ENCODE assay signal across 18 cellular contexts in genomic region chr1:15429701-15430149, GRCh38. TPM values are rescaled to one million over a fixed set of nuclear protein-coding genes. Genes with fewer than 3 reads are reported as not detected.
DNase-seq lines count a peak whose midpoint lies in the region; ATAC-seq, FAIRE-seq and TF ChIP-seq lines count a peak whose summit lies in the region.
"Had no signal": no experiment of that assay in that cellular context is flagged by ENCODE, and none has a peak within 500 bp of the region (broad histone marks: within the 10 kb centered on the region; RNA-seq: fewer than 3 reads in every experiment).

No MANE protein-coding gene starts in this region.

- TF ChIP-seq CTCF in endothelial cell of umbilical vein (IDR thresholded peaks at IDR 0.05; ENCODE audit: extremely low read depth in 1 of 2, insufficient read depth in 1 of 2, low read depth in 1 of 2, low read length in 2 of 2) (no peak), psoas muscle (IDR thresholded peaks at IDR 0.05) (no peak)

- peaks cover 0 to 8% (median 0%) of the 10 kb centered on the region in 4 donors for H3K4me1 Mint-ChIP-seq in CD4-positive, alpha-beta memory T cell
- H3K4me1 Mint-ChIP-seq in natural killer cell treated with Interleukin-12 subunit alpha and Interleukin-12 subunit beta and Interleukin-15 and Interleukin-18, amount 100 ng/mL, for 72 hours (ENCODE audit: low read depth in 2 of 2) = peaks cover 24 to 27% of the 10 kb centered on the region in 2 donors

- H3K36me3 Mint-ChIP-seq in CD4-positive, alpha-beta memory T cell = peaks cover 12 to 41% of the 10 kb centered on the region in 2 donors
- no peaks in the 10 kb centered on the region for H3K36me3 Mint-ChIP-seq in natural killer cell treated with Interleukin-12 subunit alpha and Interleukin-12 subunit beta and Interleukin-15 and Interleukin-18, amount 100 ng/mL, for 72 hours

- POLR2A ChIA-PET in CD4-positive, alpha-beta memory T cell (lab: Charles Lee; ENCODE audit: partially characterized antibody) = interaction anchor here (4.1 kb wide), 1 partner anchor 106 kb away, joined by 21 read pairs; no protein-coding TSS in a partner anchor
- POLR2A ChIA-PET in endothelial cell of umbilical vein (lab: Charles Lee) = no interaction called here

- no peak overlapping the region for H3K4me3 ChIP-seq in CD4-positive, alpha-beta memory T cell (ENCODE audit: low read length in 2 of 2)
- H3K4me3 ChIP-seq in endothelial cell of umbilical vein (replicated peaks in 1 of 3; ENCODE audit: insufficient read depth in 1 of 3, low read depth in 1 of 3, low read length in 3 of 3) = no peak overlapping the region
- no peak overlapping the region for H3K4me3 ChIP-seq in psoas muscle

- H4K20me1 ChIP-seq in endothelial cell of umbilical vein (replicated peaks; ENCODE audit: control insufficient read depth, extremely low read depth, insufficient read depth, low read length) = no peaks in the 10 kb centered on the region

- no peaks in the 10 kb centered on the region for H3K4me1 ChIP-seq in CD4-positive, alpha-beta memory T cell (ENCODE audit: insufficient read depth, low read length)
- H3K4me1 ChIP-seq in endothelial cell of umbilical vein (ENCODE audit: control insufficient read depth, extremely low read depth, insufficient read depth, low read length) (no peaks in the 10 kb centered on the region), psoas muscle (no peaks in the 10 kb centered on the region)

- peaks cover 9% of the 10 kb centered on the region for H3K36me3 ChIP-seq in CD4-positive, alpha-beta memory T cell (ENCODE audit: insufficient read depth, low read length)
- H3K36me3 ChIP-seq in endothelial cell of umbilical vein (ENCODE audit: control insufficient read depth in 2 of 2, extremely low read depth in 1 of 2, insufficient read depth in 2 of 2, low read length in 2 of 2) (peaks cover 9 to 18% of the 10 kb centered on the region in 2 experiments), psoas muscle (ENCODE audit: insufficient read depth in 1 of 2, low read depth in 1 of 2) (no peaks in the 10 kb centered on the region)

- FAIRE-seq in endothelial cell of umbilical vein (lab: Jason Lieb, UNC) = no peak
- FAIRE-seq: frontal cortex, H54 had no signal

- no peaks in the 10 kb centered on the region for H3K9me3 ChIP-seq in CD4-positive, alpha-beta memory T cell (ENCODE audit: control insufficient read depth in 1 of 2, low read length in 2 of 2)
- H3K9me3 ChIP-seq in endothelial cell of umbilical vein (replicated peaks; ENCODE audit: control insufficient read depth, insufficient read depth, low read length) (no peaks in the 10 kb centered on the region), psoas muscle (no peaks in the 10 kb centered on the region)

- WGBS in psoas muscle, 3 donors = 86 to 89% (median 86%) methylated on average over 19 of the region's 19 CpGs

- no peak for DNase-seq in CD4-positive, alpha-beta memory T cell
- DNase-seq in RPMI7951 (ENCODE audit: low read depth) = peak; percentile 75
- DNase-seq in endothelial cell of umbilical vein (ENCODE audit: low read depth, low spot score) = no peak
- no peak for DNase-seq in natural killer cell treated with Interleukin-12 subunit alpha and Interleukin-12 subunit beta and Interleukin-15 and Interleukin-18, amount 100 ng/mL, for 72 hours (ENCODE audit: low spot score)
- no peak for DNase-seq in activated gamma-delta T cell (lab: John Stamatoyannopoulos, UW)
- DNase-seq in psoas muscle = no peak
- DNase-seq in putamen (ENCODE audit: low spot score) = no peak
- DNase-seq: activated CD4-positive, alpha-beta T cell treated with anti-CD3 and anti-CD28 coated beads for 1 hour; central memory CD4-positive, alpha-beta T cell; kidney glomerular epithelial cell; NCI-H1694 treated with DMSO at 0.1 percent for 48 hours; NCI-H82; nucleus accumbens; stimulated activated naive CD4-positive, alpha-beta T cell treated with Interleukin-2 at 50 U/mL for 16 hours had no signal

- H3K9ac ChIP-seq in endothelial cell of umbilical vein (replicated peaks; ENCODE audit: extremely low read depth, insufficient read depth, low read length) = no peak overlapping the region

- TSS peak; percentile 10 for BruUV-seq in endothelial cell of umbilical vein (replicated peaks; lab: Mats Ljungman, UMichigan)

- H3K27me3 ChIP-seq in CD4-positive, alpha-beta memory T cell (ENCODE audit: insufficient read depth, low read length) = no peaks in the 10 kb centered on the region
- no peaks in the 10 kb centered on the region for H3K27me3 ChIP-seq in endothelial cell of umbilical vein (ENCODE audit: control insufficient read depth in 2 of 2, insufficient read depth in 2 of 2, low read length in 2 of 2)
- H3K27me3 ChIP-seq in psoas muscle (ENCODE audit: insufficient read depth in 3 of 3, low read length in 2 of 3) = no peaks in the 10 kb centered on the region

- dilution Hi-C loops in endothelial cell of umbilical vein (cut with MboI; ENCODE audit: extremely low pct_ligation_motif_present, low sequenced_read_pairs) = no loop called here

- no peak overlapping the region for H2AFZ ChIP-seq in endothelial cell of umbilical vein (ENCODE audit: low read depth, low read length)

- H3K79me2 ChIP-seq in endothelial cell of umbilical vein (ENCODE audit: control insufficient read depth, insufficient read depth, low read length) = peaks cover 6% of the 10 kb centered on the region

- peak overlapping the region in 4 of 7 donors; percentile 67 to 89 (median 86) for H3K27ac Mint-ChIP-seq in CD4-positive, alpha-beta memory T cell
- H3K27ac Mint-ChIP-seq in natural killer cell treated with Interleukin-12 subunit alpha and Interleukin-12 subunit beta and Interleukin-15 and Interleukin-18, amount 100 ng/mL, for 72 hours = peak overlapping the region; percentile 62 to 80

- H3K9me1 ChIP-seq in endothelial cell of umbilical vein (replicated peaks; ENCODE audit: control insufficient read depth, extremely low read depth, insufficient read depth, low read length) = no peaks in the 10 kb centered on the region

- no peak for TF ChIP-seq POLR2A in endothelial cell of umbilical vein (IDR thresholded peaks at IDR 0.05; ENCODE audit: low read depth, low read length)

- no peak overlapping the region for H3K27ac ChIP-seq in CD4-positive, alpha-beta memory T cell (ENCODE audit: low read depth, low read length)
- H3K27ac ChIP-seq in endothelial cell of umbilical vein (ENCODE audit: insufficient read depth, low read depth, low read length) (no peak overlapping the region), psoas muscle (no peak overlapping the region)

- H3K4me2 ChIP-seq in endothelial cell of umbilical vein (ENCODE audit: insufficient read depth, low read length) = no peak overlapping the region

- no peak overlapping the region for H3K4me3 Mint-ChIP-seq in CD4-positive, alpha-beta memory T cell
- H3K4me3 Mint-ChIP-seq in natural killer cell treated with Interleukin-12 subunit alpha and Interleukin-12 subunit beta and Interleukin-15 and Interleukin-18, amount 100 ng/mL, for 72 hours = no peak overlapping the region

- no peaks in the 10 kb centered on the region for H3K9me3 Mint-ChIP-seq in CD4-positive, alpha-beta memory T cell
- H3K9me3 Mint-ChIP-seq in natural killer cell treated with Interleukin-12 subunit alpha and Interleukin-12 subunit beta and Interleukin-15 and Interleukin-18, amount 100 ng/mL, for 72 hours = no peaks in the 10 kb centered on the region

- ATAC-seq in natural killer cell treated with Interleukin-12 subunit alpha and Interleukin-12 subunit beta and Interleukin-15 and Interleukin-18, amount 100 ng/mL, for 72 hours = peak; percentile 58 to 60
- no peak for ATAC-seq in psoas muscle
- no peak for ATAC-seq in HG02884 (IDR thresholded peaks at IDR 0.05; ENCODE audit: unreplicated experiment)

- intact Hi-C loops in CD4-positive, alpha-beta memory T cell (cut with micrococcal nuclease) = no loop called here
- intact Hi-C loops in endothelial cell of umbilical vein (cut with micrococcal nuclease) (loop anchor here (5.0 kb wide), 1 partner anchor 302 kb away; no protein-coding TSS in a partner anchor), psoas muscle (cut with DNase I) (loop anchor here (2.0 to 10.0 kb wide), 2 partner anchors 105 to 305 kb away; no protein-coding TSS in a partner anchor)

- no peaks in the 10 kb centered on the region for H3K27me3 Mint-ChIP-seq in CD4-positive, alpha-beta memory T cell
- no peaks in the 10 kb centered on the region for H3K27me3 Mint-ChIP-seq in natural killer cell treated with Interleukin-12 subunit alpha and Interleukin-12 subunit beta and Interleukin-15 and Interleukin-18, amount 100 ng/mL, for 72 hours

- CTCF ChIA-PET in CD4-positive, alpha-beta memory T cell (lab: Charles Lee; ENCODE audit: partially characterized antibody) = interaction anchor here (1.0 to 14.3 kb wide), 10 partner anchors 10 to 301 kb away, joined by 3 to 274 read pairs (median 6); no protein-coding TSS in a partner anchor
- CTCF ChIA-PET in endothelial cell of umbilical vein (lab: Charles Lee) = interaction anchor here (0.7 to 13.1 kb wide), 7 partner anchors 8 to 301 kb away, joined by 3 to 332 read pairs (median 21); no protein-coding TSS in a partner anchor

RNA-seq across cellular contexts. Expression of gene CTRC, which starts 8.5 kb away (rescaled TPM):
- total RNA-seq in CD4-positive, alpha-beta memory T cell = under 1 TPM in 1 of 2 experiments, not detected in 1; 0.17 TPM
- not detected for polyA plus RNA-seq in CD4-positive, alpha-beta memory T cell
- total RNA-seq in RPMI7951 (2014; rRNA removed; shearing (Covaris generic)) = 0.12 TPM in 1 of 2 replicates, not detected in the other
- not detected in 2 replicates for total RNA-seq in endothelial cell of umbilical vein
- 0.29 and 0.48 TPM in 2 replicates for polyA plus RNA-seq in endothelial cell of umbilical vein
- polyA plus RNA-seq in endothelial cell of umbilical vein (2011; cell fraction: cytosol; rRNA removed) = not detected in 2 replicates
- polyA plus RNA-seq in endothelial cell of umbilical vein (2011; cell fraction: nucleus; rRNA removed) = 0.53 and 0.83 TPM in 2 replicates
- polyA plus RNA-seq in endothelial cell of umbilical vein (2012) = 0.44 TPM in 1 of 2 replicates, not detected in the other
- polyA minus RNA-seq in endothelial cell of umbilical vein = not detected in 2 replicates
- not detected for polyA minus RNA-seq in endothelial cell of umbilical vein (2011; cell fraction: cytosol; rRNA and poly(A)+ RNA removed)
- not detected in 2 replicates for polyA minus RNA-seq in endothelial cell of umbilical vein (2011; cell fraction: nucleus; rRNA and poly(A)+ RNA removed)
- total RNA-seq in natural killer cell treated with Interleukin-12 subunit alpha and Interleukin-12 subunit beta and Interleukin-15 and Interleukin-18, amount 100 ng/mL, for 72 hours = 1 to 10 TPM in 1 of 2 donors, under 1 TPM in 1; 0.53 to 2.3 TPM
- total RNA-seq in psoas muscle = under 1 TPM in 1 of 4 donors, not detected in 3; 0.17 TPM
- under 1 TPM in 2 of 3 donors, not detected in 1; 0.08 to 0.68 TPM for polyA plus RNA-seq in psoas muscle
- total RNA-seq: frontal cortex, SK-MEL-5 had no signal

RNA-seq across cellular contexts. Expression of gene EFHD2, which starts 20.0 kb away (rescaled TPM):
- 10 to 100 TPM; 46.4 to 50.3 TPM for total RNA-seq in CD4-positive, alpha-beta memory T cell
- polyA plus RNA-seq in CD4-positive, alpha-beta memory T cell = 10 to 100 TPM; 58.4 to 66.7 TPM
- 52.5 and 70.9 TPM in 2 replicates for total RNA-seq in RPMI7951 (2014; rRNA removed; shearing (Covaris generic))
- total RNA-seq in endothelial cell of umbilical vein (65.5 and 73.5 TPM in 2 replicates), psoas muscle (1 to 10 TPM; 4.8 to 6.9 (median 6.5) TPM)
- polyA plus RNA-seq in endothelial cell of umbilical vein (50.2 TPM in 2 replicates), psoas muscle (1 to 10 TPM; 2.3 to 5.4 (median 4.3) TPM)
- 31.3 and 38.7 TPM in 2 replicates for polyA plus RNA-seq in endothelial cell of umbilical vein (2011; cell fraction: cytosol; rRNA removed)
- polyA plus RNA-seq in endothelial cell of umbilical vein (2011; cell fraction: nucleus; rRNA removed) = 27.8 and 32.7 TPM in 2 replicates
- 46.5 and 54.8 TPM in 2 replicates for polyA plus RNA-seq in endothelial cell of umbilical vein (2012)
- 15.7 and 16.8 TPM in 2 replicates for polyA minus RNA-seq in endothelial cell of umbilical vein
- 56.9 TPM for polyA minus RNA-seq in endothelial cell of umbilical vein (2011; cell fraction: cytosol; rRNA and poly(A)+ RNA removed)
- polyA minus RNA-seq in endothelial cell of umbilical vein (2011; cell fraction: nucleus; rRNA and poly(A)+ RNA removed) = 7.2 and 11.2 TPM in 2 replicates
- total RNA-seq in natural killer cell treated with Interleukin-12 subunit alpha and Interleukin-12 subunit beta and Interleukin-15 and Interleukin-18, amount 100 ng/mL, for 72 hours = 100 to 1,000 TPM; 164 to 185 TPM

RNA-seq across cellular contexts. Expression of gene CELA2A, which starts 26.8 kb away (rescaled TPM):
- total RNA-seq in CD4-positive, alpha-beta memory T cell = not detected
- not detected for polyA plus RNA-seq in CD4-positive, alpha-beta memory T cell
- not detected in 2 replicates for total RNA-seq in RPMI7951 (2014; rRNA removed; shearing (Covaris generic))
- total RNA-seq in endothelial cell of umbilical vein = not detected in 2 replicates
- polyA plus RNA-seq in endothelial cell of umbilical vein = not detected in 2 replicates
- polyA plus RNA-seq in endothelial cell of umbilical vein (2011; cell fraction: cytosol; rRNA removed) = not detected in 2 replicates
- polyA plus RNA-seq in endothelial cell of umbilical vein (2011; cell fraction: nucleus; rRNA removed) = not detected in 2 replicates
- polyA plus RNA-seq in endothelial cell of umbilical vein (2012) = not detected in 2 replicates
- polyA minus RNA-seq in endothelial cell of umbilical vein = not detected in 2 replicates
- not detected for polyA minus RNA-seq in endothelial cell of umbilical vein (2011; cell fraction: cytosol; rRNA and poly(A)+ RNA removed)
- not detected in 2 replicates for polyA minus RNA-seq in endothelial cell of umbilical vein (2011; cell fraction: nucleus; rRNA and poly(A)+ RNA removed)
- not detected for total RNA-seq in natural killer cell treated with Interleukin-12 subunit alpha and Interleukin-12 subunit beta and Interleukin-15 and Interleukin-18, amount 100 ng/mL, for 72 hours
- total RNA-seq in psoas muscle = 1 to 10 TPM in 1 of 4 donors, not detected in 3; 2.1 TPM
- under 1 TPM in 1 of 3 donors, not detected in 2; 0.10 TPM for polyA plus RNA-seq in psoas muscle
- total RNA-seq: frontal cortex, SK-MEL-5 had no signal

RNA-seq across cellular contexts. Expression of gene CELA2B, which starts 46.2 kb away (rescaled TPM):
- not detected for total RNA-seq in CD4-positive, alpha-beta memory T cell
- not detected for polyA plus RNA-seq in CD4-positive, alpha-beta memory T cell
- not detected in 2 replicates for total RNA-seq in RPMI7951 (2014; rRNA removed; shearing (Covaris generic))
- total RNA-seq in endothelial cell of umbilical vein (not detected in 2 replicates), psoas muscle (under 1 TPM in 1 of 4 donors, not detected in 3; 0.36 TPM)
- polyA plus RNA-seq in endothelial cell of umbilical vein (not detected in 2 replicates), psoas muscle (not detected)
- not detected in 2 replicates for polyA plus RNA-seq in endothelial cell of umbilical vein (2011; cell fraction: cytosol; rRNA removed)
- polyA plus RNA-seq in endothelial cell of umbilical vein (2011; cell fraction: nucleus; rRNA removed) = not detected in 2 replicates
- polyA plus RNA-seq in endothelial cell of umbilical vein (2012) = not detected in 2 replicates
- polyA minus RNA-seq in endothelial cell of umbilical vein = not detected in 2 replicates
- not detected for polyA minus RNA-seq in endothelial cell of umbilical vein (2011; cell fraction: cytosol; rRNA and poly(A)+ RNA removed)
- not detected in 2 replicates for polyA minus RNA-seq in endothelial cell of umbilical vein (2011; cell fraction: nucleus; rRNA and poly(A)+ RNA removed)
- not detected for total RNA-seq in natural killer cell treated with Interleukin-12 subunit alpha and Interleukin-12 subunit beta and Interleukin-15 and Interleukin-18, amount 100 ng/mL, for 72 hours
- total RNA-seq: frontal cortex, SK-MEL-5 had no signal

Comparison
In these comparisons a context has a peak if more than half of its experiments do, and no peak if none do; other contexts are left out.
1. ATAC-seq: peak in natural killer cell treated with Interleukin-12 subunit alpha and Interleukin-12 subunit beta and Interleukin-15 and Interleukin-18, amount 100 ng/mL, for 72 hours (2 of 2); none in psoas muscle (0 of 4) and HG02884 (single experiment).